ENCODE assay signal across 1 cellular context in genomic region chr6:46628976-46629375, GRCh38.
TF ChIP-seq lines count a peak whose summit lies in the region.

No MANE protein-coding gene starts in this region.

TF ChIP-seq in K562, 482 proteins besides CTCF, POLR2A, EP300 and RAD21:
- TF ChIP-seq RBM25 (IDR thresholded peaks at IDR 0.05; ENCODE audit: low read depth, low read length, severe bottlenecking) (peak; percentile 11), HNRNPH1 (optimal IDR thresholded peaks at IDR 0.05; ENCODE audit: low read depth, low read length) (no peak)
